Comparison of ENCODE assay signal across 24 cellular contexts in the genomic region with DNA sequence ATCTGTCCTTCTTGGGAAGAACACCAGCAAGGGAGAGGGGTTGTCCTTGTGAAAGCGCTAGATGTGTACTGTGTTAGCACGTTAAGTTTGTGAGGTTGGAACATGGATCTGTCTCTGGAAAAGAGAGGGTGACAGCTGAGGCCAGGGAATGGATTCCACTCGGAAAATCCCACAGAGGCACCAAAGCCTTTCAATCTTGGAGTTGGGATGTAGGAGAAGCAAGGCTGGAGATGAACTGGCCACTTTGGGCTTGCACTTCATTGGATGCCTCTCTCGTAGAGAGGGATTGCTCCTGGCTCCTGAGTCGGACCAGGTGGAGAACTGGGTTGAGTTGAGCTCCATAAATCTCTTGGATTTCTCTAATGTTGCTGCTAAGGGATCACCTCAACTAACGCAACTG.
DNase-seq lines count a peak whose midpoint lies in the region; ATAC-seq and TF ChIP-seq lines count a peak whose summit lies in the region.
"Had no signal": no experiment of that assay in that cellular context is flagged by ENCODE, and none has a peak within 500 bp of the region (broad histone marks: within the 10 kb centered on the region; RNA-seq: fewer than 3 reads in every experiment).

No MANE protein-coding gene starts in this region.

- peaks cover 0 to under 1% (median 0%) of the 10 kb centered on the region in 6 donors for H3K4me1 ChIP-seq in spleen
- H3K4me1 ChIP-seq: HAP-1 had no signal

- no peak for ATAC-seq in GM21786 (IDR thresholded peaks at IDR 0.05; ENCODE audit: unreplicated experiment)
- ATAC-seq: Panc1 had no signal

- peaks cover 6% of the 10 kb centered on the region for H3K27me3 Mint-ChIP-seq in HFFc6 (ENCODE audit: insufficient read depth)
- H3K27me3 Mint-ChIP-seq: IgD-negative memory B cell had no signal

- H3K9me3 ChIP-seq in spleen = no peaks in the 10 kb centered on the region
- H3K9me3 ChIP-seq: HAP-1, SK-N-SH had no signal

- peaks cover 0 to 35% (median 12%) of the 10 kb centered on the region in 6 donors for H3K36me3 ChIP-seq in spleen
- H3K36me3 ChIP-seq: HAP-1 had no signal

- no peak overlapping the region for H3K27ac ChIP-seq in coronary artery
- H3K27ac ChIP-seq in spleen = no peak overlapping the region
- H3K27ac ChIP-seq: C4-2B, GM23248 had no signal

- H3K4me3 ChIP-seq in coronary artery (no peak overlapping the region), spleen (no peak overlapping the region)
- H3K4me3 ChIP-seq: GM23248, HAP-1 had no signal

- H3K4me3 Mint-ChIP-seq in HFFc6 = no peak overlapping the region
- H3K4me3 Mint-ChIP-seq: CD8-positive, alpha-beta memory T cell; IgD-negative memory B cell had no signal

- no peaks in the 10 kb centered on the region for H3K27me3 ChIP-seq in spleen (replicated peaks in 1 of 7)

- H3K27ac Mint-ChIP-seq in HFFc6 = no peak overlapping the region
- H3K27ac Mint-ChIP-seq: IgD-negative memory B cell had no signal

- no peak for TF ChIP-seq POLR2A in spleen (IDR thresholded peaks at IDR 0.05)

- no peaks in the 10 kb centered on the region for H3K9me3 Mint-ChIP-seq in HFFc6
- H3K9me3 Mint-ChIP-seq: CD8-positive, alpha-beta memory T cell; IgD-negative memory B cell had no signal

- H3K4me1 Mint-ChIP-seq in HFFc6 (ENCODE audit: low read depth) = peaks cover 4% of the 10 kb centered on the region
- H3K4me1 Mint-ChIP-seq: IgD-negative memory B cell had no signal

- DNase-seq in activated CD8-positive, alpha-beta memory T cell treated with anti-CD3 and anti-CD28 coated beads for 24 hours = peak; percentile 38
- DNase-seq in activated CD8-positive, alpha-beta memory T cell treated with anti-CD3 and anti-CD28 coated beads, Interleukin-2, amount 50 U/mL, for 4 hours = no peak
- DNase-seq in D341Med (ENCODE audit: low spot score) (peak; percentile 22), coronary artery (ENCODE audit: low spot score) (peak; percentile 31), spleen (peak; percentile 15), HFFc6 (no peak)
- no peak for DNase-seq in stimulated activated CD4-positive, alpha-beta T cell treated with anti-CD3 and anti-CD28 coated beads, Interleukin-12 subunit alpha, Interleukin-12 subunit beta, amount 100 ng/mL, for 4 hours
- DNase-seq: 8988T; AML-193; CD8-positive, alpha-beta memory T cell; DMS53; EL; GM23248; NCI-H2029; NCI-H345; NCI-H524; NK-92 treated with Interleukin-12 subunit alpha and Interleukin-12 subunit beta, amount 100 ng/mL, for 24 hours; SIG-M5; SK-N-SH had no signal

- 94 to 96% (median 96%) methylated on average over 6 of the region's 6 CpGs for WGBS in spleen, 5 donors

- intact Hi-C loops in spleen (cut with DNase I; ENCODE audit: low total_unique reads) = no loop called here

- no peaks in the 10 kb centered on the region for H3K36me3 Mint-ChIP-seq in HFFc6 (ENCODE audit: low read depth)

- TF ChIP-seq CTCF in coronary artery (IDR thresholded peaks at IDR 0.05) (no peak), spleen (IDR thresholded peaks at IDR 0.05 in 8 of 11, conservative IDR thresholded peaks at IDR 0.05 in 3 of 11) (no peak), HFFc6 (IDR thresholded peaks at IDR 0.05) (no peak)

Comparison
In these comparisons a context has a peak if more than half of its experiments do, and no peak if none do; other contexts are left out.
1. DNase-seq: peak in activated CD8-positive, alpha-beta memory T cell treated with anti-CD3 and anti-CD28 coated beads for 24 hours (single experiment), D341Med (single experiment), coronary artery (single experiment) and spleen (single experiment); none in activated CD8-positive, alpha-beta memory T cell treated with anti-CD3 and anti-CD28 coated beads, Interleukin-2, amount 50 U/mL, for 4 hours (single experiment), stimulated activated CD4-positive, alpha-beta T cell treated with anti-CD3 and anti-CD28 coated beads, Interleukin-12 subunit alpha, Interleukin-12 subunit beta, amount 100 ng/mL, for 4 hours (single experiment) and HFFc6 (single experiment).